1 cellular context compared by ENCODE assay signal in the genomic region with DNA sequence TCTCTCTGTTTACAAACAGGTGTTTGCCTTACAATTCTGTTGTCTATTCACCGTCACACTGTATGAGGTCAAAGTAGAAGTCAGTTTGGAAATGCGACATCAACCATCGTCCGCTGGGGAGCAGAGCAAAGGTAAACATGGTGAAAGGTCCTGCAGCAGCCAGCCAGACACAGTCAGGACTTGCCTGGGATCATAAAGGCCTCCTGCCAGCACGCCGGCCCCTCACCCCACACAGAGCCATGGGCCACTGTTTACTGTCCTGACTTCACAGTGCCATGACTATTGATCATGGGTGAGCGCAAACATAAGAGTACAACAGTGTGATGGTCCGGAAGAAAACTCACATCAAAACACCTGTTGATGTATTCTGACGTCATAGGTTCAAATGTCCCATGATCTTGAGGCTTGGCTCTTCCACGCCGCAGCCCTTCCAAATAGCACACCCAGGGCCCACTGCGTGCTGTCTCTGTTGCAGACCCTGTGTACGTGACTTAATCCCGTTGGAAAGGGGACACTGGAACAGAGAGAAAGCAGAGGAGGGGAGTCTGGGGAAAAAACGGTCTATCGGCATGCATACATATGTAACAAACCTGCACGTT.
TF ChIP-seq lines count a peak whose summit lies in the region.

No MANE protein-coding gene starts in this region.

TF ChIP-seq in HepG2, 621 proteins besides CTCF, POLR2A, EP300 and RAD21 (continued from another document and continues in another):
- TF ChIP-seq, protein P1, sequence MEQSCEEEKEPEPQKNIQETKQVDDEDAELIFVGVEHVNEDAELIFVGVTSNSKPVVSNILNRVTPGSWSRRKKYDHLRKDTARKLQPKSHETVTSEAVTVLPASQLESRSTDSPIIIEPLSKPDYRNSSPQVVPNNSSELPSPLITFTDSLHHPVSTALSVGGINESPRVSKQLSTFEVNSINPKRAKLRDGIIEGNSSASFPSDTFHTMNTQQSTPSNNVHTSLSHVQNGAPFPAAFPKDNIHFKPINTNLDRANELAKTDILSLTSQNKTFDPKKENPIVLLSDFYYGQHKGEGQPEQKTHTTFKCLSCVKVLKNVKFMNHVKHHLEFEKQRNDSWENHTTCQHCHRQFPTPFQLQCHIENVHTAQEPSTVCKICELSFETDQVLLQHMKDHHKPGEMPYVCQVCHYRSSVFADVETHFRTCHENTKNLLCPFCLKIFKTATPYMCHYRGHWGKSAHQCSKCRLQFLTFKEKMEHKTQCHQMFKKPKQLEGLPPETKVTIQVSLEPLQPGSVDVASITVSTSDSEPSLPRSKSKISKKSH (CRISPR knock-in tag; IDR thresholded peaks at IDR 0.05; ENCODE audit: borderline replicate concordance) = peak; percentile 87; the same call in 1 of the 2 replicates
- TF ChIP-seq, protein P2, sequence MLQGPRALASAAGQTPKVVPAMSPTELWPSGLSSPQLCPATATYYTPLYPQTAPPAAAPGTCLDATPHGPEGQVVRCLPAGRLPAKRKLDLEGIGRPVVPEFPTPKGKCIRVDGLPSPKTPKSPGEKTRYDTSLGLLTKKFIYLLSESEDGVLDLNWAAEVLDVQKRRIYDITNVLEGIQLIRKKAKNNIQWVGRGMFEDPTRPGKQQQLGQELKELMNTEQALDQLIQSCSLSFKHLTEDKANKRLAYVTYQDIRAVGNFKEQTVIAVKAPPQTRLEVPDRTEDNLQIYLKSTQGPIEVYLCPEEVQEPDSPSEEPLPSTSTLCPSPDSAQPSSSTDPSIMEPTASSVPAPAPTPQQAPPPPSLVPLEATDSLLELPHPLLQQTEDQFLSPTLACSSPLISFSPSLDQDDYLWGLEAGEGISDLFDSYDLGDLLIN (CRISPR knock-in tag; IDR thresholded peaks at IDR 0.05; ENCODE audit: borderline replicate concordance) = no peak
- TF ChIP-seq KDM4B (CRISPR knock-in tag; IDR thresholded peaks at IDR 0.05) (peak; percentile 98), JUN (CRISPR knock-in tag; IDR thresholded peaks at IDR 0.05) (peak; percentile 97), ZNF383 (CRISPR knock-in tag; IDR thresholded peaks at IDR 0.05; ENCODE audit: borderline replicate concordance) (no peak), RCOR2 (CRISPR knock-in tag; IDR thresholded peaks at IDR 0.05) (peak; percentile 99), ZSCAN30 (CRISPR knock-in tag; IDR thresholded peaks at IDR 0.05) (peak; percentile 90; the same call in 1 of the 2 replicates), ZNF333 (CRISPR knock-in tag; IDR thresholded peaks at IDR 0.05; ENCODE audit: borderline replicate concordance) (no peak), FOXK2 (IDR thresholded peaks at IDR 0.05) (peak; percentile 99), SP1 (IDR thresholded peaks at IDR 0.05) (no peak), SP1 (CRISPR knock-in tag; IDR thresholded peaks at IDR 0.05) (peak; percentile 49; the same call in 1 of the 2 replicates), ZFP36L2 (CRISPR knock-in tag; IDR thresholded peaks at IDR 0.05) (peak; percentile 74; the same call in 1 of the 2 replicates), RARA (CRISPR knock-in tag; IDR thresholded peaks at IDR 0.05) (peak; percentile 97), ZNF547 (CRISPR knock-in tag; IDR thresholded peaks at IDR 0.05) (peak; percentile 48; the same call in 1 of the 2 replicates), ZNF296 (CRISPR knock-in tag; conservative IDR thresholded peaks at IDR 0.05) (no peak), KLF15 (CRISPR knock-in tag; IDR thresholded peaks at IDR 0.05; ENCODE audit: borderline replicate concordance) (no peak), ZNF781 (CRISPR knock-in tag; IDR thresholded peaks at IDR 0.05; ENCODE audit: borderline replicate concordance, not compliant biosample characterization) (peak; percentile 86), SOX5 (CRISPR knock-in tag; IDR thresholded peaks at IDR 0.05; ENCODE audit: borderline replicate concordance) (peak; percentile 98), ZNF749 (CRISPR knock-in tag; IDR thresholded peaks at IDR 0.05; ENCODE audit: borderline replicate concordance) (0 out of 2 replicates have a peak, but pooled peaks have one; percentile 81), ZNF556 (CRISPR knock-in tag; IDR thresholded peaks at IDR 0.05; ENCODE audit: borderline replicate concordance) (peak; percentile 98; the same call in 1 of the 2 replicates)
- TF ChIP-seq, protein P3, sequence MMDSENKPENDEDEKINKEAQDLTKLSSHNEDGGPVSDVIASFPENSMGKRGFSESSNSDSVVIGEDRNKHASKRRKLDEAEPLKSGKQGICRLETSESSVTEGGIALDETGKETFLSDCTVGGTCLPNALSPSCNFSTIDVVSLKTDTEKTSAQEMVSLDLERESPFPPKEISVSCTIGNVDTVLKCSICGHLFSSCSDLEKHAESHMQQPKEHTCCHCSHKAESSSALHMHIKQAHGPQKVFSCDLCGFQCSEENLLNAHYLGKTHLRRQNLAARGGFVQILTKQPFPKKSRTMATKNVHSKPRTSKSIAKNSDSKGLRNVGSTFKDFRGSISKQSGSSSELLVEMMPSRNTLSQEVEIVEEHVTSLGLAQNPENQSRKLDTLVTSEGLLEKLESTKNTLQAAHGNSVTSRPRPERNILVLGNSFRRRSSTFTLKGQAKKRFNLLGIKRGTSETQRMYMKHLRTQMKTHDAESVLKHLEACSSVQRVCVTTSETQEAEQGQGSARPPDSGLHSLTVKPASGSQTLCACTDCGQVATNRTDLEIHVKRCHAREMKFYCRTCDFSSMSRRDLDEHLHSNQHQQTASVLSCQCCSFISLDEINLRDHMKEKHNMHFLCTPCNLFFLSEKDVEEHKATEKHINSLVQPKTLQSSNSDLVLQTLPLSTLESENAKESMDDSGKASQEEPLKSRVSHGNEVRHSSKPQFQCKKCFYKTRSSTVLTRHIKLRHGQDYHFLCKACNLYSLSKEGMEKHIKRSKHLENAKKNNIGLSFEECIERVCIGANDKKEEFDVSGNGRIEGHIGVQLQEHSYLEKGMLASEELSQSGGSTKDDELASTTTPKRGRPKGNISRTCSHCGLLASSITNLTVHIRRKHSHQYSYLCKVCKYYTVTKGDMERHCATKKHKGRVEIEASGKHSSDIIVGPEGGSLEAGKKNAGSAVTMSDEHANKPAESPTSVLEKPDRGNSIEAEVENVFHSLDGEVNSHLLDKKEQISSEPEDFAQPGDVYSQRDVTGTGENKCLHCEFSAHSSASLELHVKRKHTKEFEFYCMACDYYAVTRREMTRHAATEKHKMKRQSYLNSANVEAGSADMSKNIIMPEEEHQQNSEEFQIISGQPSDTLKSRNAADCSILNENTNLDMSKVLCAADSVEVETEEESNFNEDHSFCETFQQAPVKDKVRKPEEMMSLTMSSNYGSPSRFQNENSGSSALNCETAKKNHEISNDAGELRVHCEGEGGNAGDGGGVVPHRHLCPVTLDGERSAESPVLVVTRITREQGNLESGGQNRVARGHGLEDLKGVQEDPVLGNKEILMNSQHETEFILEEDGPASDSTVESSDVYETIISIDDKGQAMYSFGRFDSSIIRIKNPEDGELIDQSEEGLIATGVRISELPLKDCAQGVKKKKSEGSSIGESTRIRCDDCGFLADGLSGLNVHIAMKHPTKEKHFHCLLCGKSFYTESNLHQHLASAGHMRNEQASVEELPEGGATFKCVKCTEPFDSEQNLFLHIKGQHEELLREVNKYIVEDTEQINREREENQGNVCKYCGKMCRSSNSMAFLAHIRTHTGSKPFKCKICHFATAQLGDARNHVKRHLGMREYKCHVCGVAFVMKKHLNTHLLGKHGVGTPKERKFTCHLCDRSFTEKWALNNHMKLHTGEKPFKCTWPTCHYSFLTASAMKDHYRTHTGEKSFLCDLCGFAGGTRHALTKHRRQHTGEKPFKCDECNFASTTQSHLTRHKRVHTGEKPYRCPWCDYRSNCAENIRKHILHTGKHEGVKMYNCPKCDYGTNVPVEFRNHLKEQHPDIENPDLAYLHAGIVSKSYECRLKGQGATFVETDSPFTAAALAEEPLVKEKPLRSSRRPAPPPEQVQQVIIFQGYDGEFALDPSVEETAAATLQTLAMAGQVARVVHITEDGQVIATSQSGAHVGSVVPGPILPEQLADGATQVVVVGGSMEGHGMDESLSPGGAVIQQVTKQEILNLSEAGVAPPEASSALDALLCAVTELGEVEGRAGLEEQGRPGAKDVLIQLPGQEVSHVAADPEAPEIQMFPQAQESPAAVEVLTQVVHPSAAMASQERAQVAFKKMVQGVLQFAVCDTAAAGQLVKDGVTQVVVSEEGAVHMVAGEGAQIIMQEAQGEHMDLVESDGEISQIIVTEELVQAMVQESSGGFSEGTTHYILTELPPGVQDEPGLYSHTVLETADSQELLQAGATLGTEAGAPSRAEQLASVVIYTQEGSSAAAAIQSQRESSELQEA (CRISPR knock-in tag; IDR thresholded peaks at IDR 0.05; ENCODE audit: not compliant biosample characterization) = peak; percentile 58
- TF ChIP-seq, protein P4, sequence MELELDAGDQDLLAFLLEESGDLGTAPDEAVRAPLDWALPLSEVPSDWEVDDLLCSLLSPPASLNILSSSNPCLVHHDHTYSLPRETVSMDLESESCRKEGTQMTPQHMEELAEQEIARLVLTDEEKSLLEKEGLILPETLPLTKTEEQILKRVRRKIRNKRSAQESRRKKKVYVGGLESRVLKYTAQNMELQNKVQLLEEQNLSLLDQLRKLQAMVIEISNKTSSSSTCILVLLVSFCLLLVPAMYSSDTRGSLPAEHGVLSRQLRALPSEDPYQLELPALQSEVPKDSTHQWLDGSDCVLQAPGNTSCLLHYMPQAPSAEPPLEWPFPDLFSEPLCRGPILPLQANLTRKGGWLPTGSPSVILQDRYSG (CRISPR knock-in tag; IDR thresholded peaks at IDR 0.05) = no peak
- TF ChIP-seq, protein P5, sequence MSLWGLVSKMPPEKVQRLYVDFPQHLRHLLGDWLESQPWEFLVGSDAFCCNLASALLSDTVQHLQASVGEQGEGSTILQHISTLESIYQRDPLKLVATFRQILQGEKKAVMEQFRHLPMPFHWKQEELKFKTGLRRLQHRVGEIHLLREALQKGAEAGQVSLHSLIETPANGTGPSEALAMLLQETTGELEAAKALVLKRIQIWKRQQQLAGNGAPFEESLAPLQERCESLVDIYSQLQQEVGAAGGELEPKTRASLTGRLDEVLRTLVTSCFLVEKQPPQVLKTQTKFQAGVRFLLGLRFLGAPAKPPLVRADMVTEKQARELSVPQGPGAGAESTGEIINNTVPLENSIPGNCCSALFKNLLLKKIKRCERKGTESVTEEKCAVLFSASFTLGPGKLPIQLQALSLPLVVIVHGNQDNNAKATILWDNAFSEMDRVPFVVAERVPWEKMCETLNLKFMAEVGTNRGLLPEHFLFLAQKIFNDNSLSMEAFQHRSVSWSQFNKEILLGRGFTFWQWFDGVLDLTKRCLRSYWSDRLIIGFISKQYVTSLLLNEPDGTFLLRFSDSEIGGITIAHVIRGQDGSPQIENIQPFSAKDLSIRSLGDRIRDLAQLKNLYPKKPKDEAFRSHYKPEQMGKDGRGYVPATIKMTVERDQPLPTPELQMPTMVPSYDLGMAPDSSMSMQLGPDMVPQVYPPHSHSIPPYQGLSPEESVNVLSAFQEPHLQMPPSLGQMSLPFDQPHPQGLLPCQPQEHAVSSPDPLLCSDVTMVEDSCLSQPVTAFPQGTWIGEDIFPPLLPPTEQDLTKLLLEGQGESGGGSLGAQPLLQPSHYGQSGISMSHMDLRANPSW (CRISPR knock-in tag; IDR thresholded peaks at IDR 0.05; ENCODE audit: borderline replicate concordance) = peak; percentile 99; the same call in 1 of the 2 replicates
- TF ChIP-seq, protein P6, sequence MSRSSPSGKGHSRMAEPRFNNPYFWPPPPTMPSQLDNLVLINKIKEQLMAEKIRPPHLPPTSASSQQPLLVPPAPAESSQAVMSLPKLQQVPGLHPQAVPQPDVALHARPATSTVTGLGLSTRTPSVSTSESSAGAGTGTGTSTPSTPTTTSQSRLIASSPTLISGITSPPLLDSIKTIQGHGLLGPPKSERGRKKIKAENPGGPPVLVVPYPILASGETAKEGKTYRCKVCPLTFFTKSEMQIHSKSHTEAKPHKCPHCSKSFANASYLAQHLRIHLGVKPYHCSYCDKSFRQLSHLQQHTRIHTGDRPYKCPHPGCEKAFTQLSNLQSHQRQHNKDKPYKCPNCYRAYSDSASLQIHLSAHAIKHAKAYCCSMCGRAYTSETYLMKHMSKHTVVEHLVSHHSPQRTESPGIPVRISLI (CRISPR knock-in tag; IDR thresholded peaks at IDR 0.05; ENCODE audit: borderline replicate concordance) = peak; percentile 22; the same call in 1 of the 2 replicates
- TF ChIP-seq, protein P7, sequence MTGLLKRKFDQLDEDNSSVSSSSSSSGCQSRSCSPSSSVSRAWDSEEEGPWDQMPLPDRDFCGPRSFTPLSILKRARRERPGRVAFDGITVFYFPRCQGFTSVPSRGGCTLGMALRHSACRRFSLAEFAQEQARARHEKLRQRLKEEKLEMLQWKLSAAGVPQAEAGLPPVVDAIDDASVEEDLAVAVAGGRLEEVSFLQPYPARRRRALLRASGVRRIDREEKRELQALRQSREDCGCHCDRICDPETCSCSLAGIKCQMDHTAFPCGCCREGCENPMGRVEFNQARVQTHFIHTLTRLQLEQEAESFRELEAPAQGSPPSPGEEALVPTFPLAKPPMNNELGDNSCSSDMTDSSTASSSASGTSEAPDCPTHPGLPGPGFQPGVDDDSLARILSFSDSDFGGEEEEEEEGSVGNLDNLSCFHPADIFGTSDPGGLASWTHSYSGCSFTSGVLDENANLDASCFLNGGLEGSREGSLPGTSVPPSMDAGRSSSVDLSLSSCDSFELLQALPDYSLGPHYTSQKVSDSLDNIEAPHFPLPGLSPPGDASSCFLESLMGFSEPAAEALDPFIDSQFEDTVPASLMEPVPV (CRISPR knock-in tag; IDR thresholded peaks at IDR 0.05) = peak; percentile 97
- TF ChIP-seq, protein P8, sequence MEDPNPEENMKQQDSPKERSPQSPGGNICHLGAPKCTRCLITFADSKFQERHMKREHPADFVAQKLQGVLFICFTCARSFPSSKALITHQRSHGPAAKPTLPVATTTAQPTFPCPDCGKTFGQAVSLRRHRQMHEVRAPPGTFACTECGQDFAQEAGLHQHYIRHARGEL (CRISPR knock-in tag; IDR thresholded peaks at IDR 0.05) = no peak
- TF ChIP-seq, protein P9, sequence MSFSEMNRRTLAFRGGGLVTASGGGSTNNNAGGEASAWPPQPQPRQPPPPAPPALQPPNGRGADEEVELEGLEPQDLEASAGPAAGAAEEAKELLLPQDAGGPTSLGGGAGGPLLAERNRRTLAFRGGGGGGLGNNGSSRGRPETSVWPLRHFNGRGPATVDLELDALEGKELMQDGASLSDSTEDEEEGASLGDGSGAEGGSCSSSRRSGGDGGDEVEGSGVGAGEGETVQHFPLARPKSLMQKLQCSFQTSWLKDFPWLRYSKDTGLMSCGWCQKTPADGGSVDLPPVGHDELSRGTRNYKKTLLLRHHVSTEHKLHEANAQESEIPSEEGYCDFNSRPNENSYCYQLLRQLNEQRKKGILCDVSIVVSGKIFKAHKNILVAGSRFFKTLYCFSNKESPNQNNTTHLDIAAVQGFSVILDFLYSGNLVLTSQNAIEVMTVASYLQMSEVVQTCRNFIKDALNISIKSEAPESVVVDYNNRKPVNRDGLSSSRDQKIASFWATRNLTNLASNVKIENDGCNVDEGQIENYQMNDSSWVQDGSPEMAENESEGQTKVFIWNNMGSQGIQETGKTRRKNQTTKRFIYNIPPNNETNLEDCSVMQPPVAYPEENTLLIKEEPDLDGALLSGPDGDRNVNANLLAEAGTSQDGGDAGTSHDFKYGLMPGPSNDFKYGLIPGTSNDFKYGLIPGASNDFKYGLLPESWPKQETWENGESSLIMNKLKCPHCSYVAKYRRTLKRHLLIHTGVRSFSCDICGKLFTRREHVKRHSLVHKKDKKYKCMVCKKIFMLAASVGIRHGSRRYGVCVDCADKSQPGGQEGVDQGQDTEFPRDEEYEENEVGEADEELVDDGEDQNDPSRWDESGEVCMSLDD (CRISPR knock-in tag; IDR thresholded peaks at IDR 0.05; ENCODE audit: borderline replicate concordance) = peak; percentile 63; the same call in 1 of the 2 replicates
